In genomic region chr10:73780966-73781365, GRCh38 we compare ENCODE assay signal across 1 cellular context.
TF ChIP-seq lines count a peak whose summit lies in the region.

No MANE protein-coding gene starts in this region.

TF ChIP-seq in K562, 482 proteins besides CTCF, POLR2A, EP300 and RAD21:
- no peak for TF ChIP-seq SMAD1 (IDR thresholded peaks at IDR 0.05; ENCODE audit: low read depth, low read length, partially characterized antibody)
- no peak for TF ChIP-seq COPS2 (conservative IDR thresholded peaks at IDR 0.05)
- no peak for TF ChIP-seq HBP1 (CRISPR knock-in tag; IDR thresholded peaks at IDR 0.05)
- no peak for TF ChIP-seq TSC22D4 (tag; IDR thresholded peaks at IDR 0.05)
- TF ChIP-seq TAF15 (IDR thresholded peaks at IDR 0.05; ENCODE audit: low read depth, low read length), result no peak
- TF ChIP-seq ZNF592 (IDR thresholded peaks at IDR 0.05), result no peak
- no peak for TF ChIP-seq ZKSCAN3 (CRISPR knock-in tag; IDR thresholded peaks at IDR 0.05)
- 0 out of 2 replicates have a peak, but pooled peaks have one; percentile 9 for TF ChIP-seq TOE1 (IDR thresholded peaks at IDR 0.05; ENCODE audit: borderline replicate concordance)
- no peak for TF ChIP-seq TOE1 (CRISPR knock-in tag; IDR thresholded peaks at IDR 0.05; ENCODE audit: borderline replicate concordance, low read depth)
- TF ChIP-seq GATAD2A (IDR thresholded peaks at IDR 0.05), result no peak
- 0 out of 2 replicates have a peak, but pooled peaks have one; percentile 42 for TF ChIP-seq FOXK1 (CRISPR knock-in tag; IDR thresholded peaks at IDR 0.05; ENCODE audit: borderline replicate concordance)
- no peak for TF ChIP-seq CHD4 (IDR thresholded peaks at IDR 0.05; ENCODE audit: insufficient read depth, insufficient replicate concordance, low read depth, low read length, poor library complexity, severe bottlenecking)
- 0 out of 6 replicates have a peak, but pooled peaks of 1 of the 3 experiments have one; percentile 4 for TF ChIP-seq ZBTB11 (CRISPR knock-in tag; IDR thresholded peaks at IDR 0.05)
- TF ChIP-seq ZNF431 (CRISPR knock-in tag; IDR thresholded peaks at IDR 0.05), result no peak
- no peak for TF ChIP-seq DLX4 (CRISPR knock-in tag; IDR thresholded peaks at IDR 0.05)
- no peak for TF ChIP-seq GTF2A2 (tag; IDR thresholded peaks at IDR 0.05)
- no peak for TF ChIP-seq USF2 (CRISPR knock-in tag; IDR thresholded peaks at IDR 0.05)
- 0 out of 2 replicates have a peak, but pooled peaks have one; percentile 3 for TF ChIP-seq HMBOX1 (IDR thresholded peaks at IDR 0.05)
- no peak for TF ChIP-seq PCBP1 (IDR thresholded peaks at IDR 0.05; ENCODE audit: low read depth, low read length, poor library complexity, severe bottlenecking)
- no peak for TF ChIP-seq XRCC3 (IDR thresholded peaks at IDR 0.05)
- TF ChIP-seq ZNF121 (CRISPR knock-in tag; conservative IDR thresholded peaks at IDR 0.05), result no peak
- TF ChIP-seq PHF8 (IDR thresholded peaks at IDR 0.05; ENCODE audit: borderline replicate concordance, low read length), result no peak
- no peak for TF ChIP-seq MITF (IDR thresholded peaks at IDR 0.05)
- TF ChIP-seq ETV5 (CRISPR knock-in tag; IDR thresholded peaks at IDR 0.05; ENCODE audit: low read depth), result no peak
- no peak for TF ChIP-seq ZFX (CRISPR knock-in tag; IDR thresholded peaks at IDR 0.05)
- TF ChIP-seq PATZ1 (CRISPR knock-in tag; IDR thresholded peaks at IDR 0.05; ENCODE audit: borderline replicate concordance), result 0 out of 2 replicates have a peak, but pooled peaks have one; percentile 40
- no peak for TF ChIP-seq TFAM (CRISPR knock-in tag; conservative IDR thresholded peaks at IDR 0.05)
- no peak for TF ChIP-seq ETV1 (tag; conservative IDR thresholded peaks at IDR 0.05; ENCODE audit: low read depth)
- TF ChIP-seq CCNT2 (IDR thresholded peaks at IDR 0.05; ENCODE audit: borderline replicate concordance, extremely low read depth, insufficient read length, low read depth, low read length), result peak; percentile 24
TF ChIP-seq in K562: peak in this region for 6.
